1 cellular context compared by ENCODE assay signal in genomic region chr11:47229161-47229560, GRCh38.
TF ChIP-seq lines count a peak whose summit lies in the region.

No MANE protein-coding gene starts in this region.

TF ChIP-seq in HepG2, 621 proteins besides CTCF, POLR2A, EP300 and RAD21:
- TF ChIP-seq HOXA7 (CRISPR knock-in tag; IDR thresholded peaks at IDR 0.05) (no peak), ZNF558 (CRISPR knock-in tag; IDR thresholded peaks at IDR 0.05; ENCODE audit: borderline replicate concordance) (no peak), HIVEP1 (CRISPR knock-in tag; IDR thresholded peaks at IDR 0.05) (no peak), AGO2 (optimal IDR thresholded peaks at IDR 0.05; ENCODE audit: low read depth, low read length) (peak; percentile 37)
